12 cellular contexts compared by ENCODE assay signal in the genomic region with DNA sequence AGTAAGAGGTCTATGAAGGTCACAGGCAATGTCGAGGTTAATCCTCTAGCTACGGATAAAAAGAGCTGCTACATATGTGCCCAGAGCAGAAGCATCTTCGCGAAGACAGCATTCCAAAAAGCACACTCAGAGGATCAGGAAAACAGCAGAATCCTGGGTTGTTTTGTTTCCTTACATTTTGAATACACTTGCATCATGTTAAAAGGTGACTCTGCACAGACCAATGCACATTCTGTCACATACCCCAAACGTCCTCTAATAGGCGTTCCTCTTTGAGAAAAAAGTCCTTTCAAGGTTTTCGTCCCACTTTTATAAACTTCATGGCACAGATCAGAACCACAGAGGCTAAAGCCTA. TPM values are rescaled to one million over a fixed set of nuclear protein-coding genes. Genes with fewer than 3 reads are reported as not detected.
DNase-seq lines count a peak whose midpoint lies in the region; ATAC-seq, FAIRE-seq and TF ChIP-seq lines count a peak whose summit lies in the region.
"Had no signal": no experiment of that assay in that cellular context is flagged by ENCODE, and none has a peak within 500 bp of the region (broad histone marks: within the 10 kb centered on the region; RNA-seq: fewer than 3 reads in every experiment).

No MANE protein-coding gene starts in this region.

- POLR2A ChIA-PET in PC-3 (lab: Charles Lee; ENCODE audit: unreplicated experiment): no interaction called here

- H3K9me2 ChIP-seq in PC-3 (replicated peaks; ENCODE audit: low read length): no peaks in the 10 kb centered on the region

- intact Hi-C loops in body of pancreas (cut with DNase I) (no loop called here), PC-3 (cut with micrococcal nuclease) (no loop called here)

- peak overlapping the region; percentile 94 for H3K27ac ChIP-seq in HUES48 (ENCODE audit: low read depth, low read length)
- H3K27ac ChIP-seq in body of pancreas: peak overlapping the region; percentile 46 to 79 (median 62)
- H3K27ac ChIP-seq in keratinocyte (ENCODE audit: control insufficient read depth, insufficient read depth, low read length): peak overlapping the region; percentile 58
- peak overlapping the region; percentile 96 for H3K27ac ChIP-seq in smooth muscle cell (ENCODE audit: low read depth)
- H3K27ac ChIP-seq in PC-3 (ENCODE audit: low read length): no peak overlapping the region

- no peak for TF ChIP-seq CTCF in body of pancreas (IDR thresholded peaks at IDR 0.05)
- TF ChIP-seq CTCF in keratinocyte (optimal IDR thresholded peaks at IDR 0.05 in 1 of 3, IDR thresholded peaks at IDR 0.05 in 1 of 3, conservative IDR thresholded peaks at IDR 0.05 in 1 of 3; ENCODE audit: extremely low read depth in 1 of 3, insufficient read depth in 2 of 3, low read length in 3 of 3): no peak
- no peak for TF ChIP-seq CTCF in smooth muscle cell (IDR thresholded peaks at IDR 0.05; ENCODE audit: borderline replicate concordance, insufficient read depth, poor library complexity, severe bottlenecking)
- no peak for TF ChIP-seq CTCF in PC-3 (conservative IDR thresholded peaks at IDR 0.05; ENCODE audit: low read depth, low read length)

- BruUV-seq in PC-3 (replicated peaks; lab: Mats Ljungman, UMichigan): no TSS peak

- H3K79me2 ChIP-seq in keratinocyte (ENCODE audit: control insufficient read depth, insufficient read depth, low read length) (peaks cover 84% of the 10 kb centered on the region), smooth muscle cell (ENCODE audit: low read depth) (peaks cover 91% of the 10 kb centered on the region), PC-3 (ENCODE audit: low read length) (peaks cover 91% of the 10 kb centered on the region)

- H4K20me1 ChIP-seq in keratinocyte (ENCODE audit: control insufficient read depth, extremely low read depth, insufficient read depth, low read length) (no peaks in the 10 kb centered on the region), smooth muscle cell (ENCODE audit: low read depth) (peaks cover 87% of the 10 kb centered on the region), PC-3 (ENCODE audit: low read length) (peaks cover 38% of the 10 kb centered on the region; the same call in 1 of the 2 replicates)

- H3K36me3 ChIP-seq in HUES48 (ENCODE audit: control insufficient read depth, insufficient read depth, low read length) (no peaks in the 10 kb centered on the region), body of pancreas (replicated peaks in 1 of 2; ENCODE audit: insufficient read depth in 1 of 2, low read depth in 2 of 2) (peaks cover 0 to 2% of the 10 kb centered on the region in 2 donors), keratinocyte (ENCODE audit: control insufficient read depth in 2 of 2, extremely low read depth in 1 of 2, insufficient read depth in 2 of 2, low read length in 2 of 2) (peaks cover 5 to 9% of the 10 kb centered on the region in 2 experiments), smooth muscle cell (ENCODE audit: low read depth) (no peaks in the 10 kb centered on the region), PC-3 (ENCODE audit: low read depth, low read length) (peaks cover 5% of the 10 kb centered on the region; the same call in 1 of the 2 replicates)

- H2AFZ ChIP-seq in keratinocyte (ENCODE audit: control insufficient read depth, low read length): peak overlapping the region; percentile 23
- no peak overlapping the region for H2AFZ ChIP-seq in smooth muscle cell (ENCODE audit: low read depth)
- H2AFZ ChIP-seq in PC-3 (ENCODE audit: low read length): no peak overlapping the region

- no peak for DNase-seq in body of pancreas
- DNase-seq in keratinocyte (ENCODE audit: low read depth, low spot score): no peak
- DNase-seq in smooth muscle cell (lab: John Stamatoyannopoulos, UW; ENCODE audit: unreplicated experiment): no peak
- no peak for DNase-seq in GM12892 (ENCODE audit: insufficient read length)
- DNase-seq in activated naive CD4-positive, alpha-beta T cell (lab: John Stamatoyannopoulos, UW): no peak
- DNase-seq in activated CD4-positive, CD25-positive, alpha-beta regulatory T cell treated with anti-CD3 and anti-CD28 coated beads, Interleukin-2, amount 50 U/mL, for 72 hours: no peak
- DNase-seq in PC-3: no peak
- DNase-seq: activated effector memory CD4-positive, alpha-beta T cell treated with Interleukin-2 at 50 U/mL for 16 hours; NCI-H146; T-helper 17 cell had no signal

- no peaks in the 10 kb centered on the region for H3K27me3 ChIP-seq in HUES48 (ENCODE audit: control insufficient read depth, insufficient read depth, low read length)
- H3K27me3 ChIP-seq in body of pancreas: no peaks in the 10 kb centered on the region
- H3K27me3 ChIP-seq in keratinocyte (ENCODE audit: control insufficient read depth, extremely low read depth, insufficient read depth, low read length): no peaks in the 10 kb centered on the region
- no peaks in the 10 kb centered on the region for H3K27me3 ChIP-seq in smooth muscle cell (ENCODE audit: low read depth)
- no peaks in the 10 kb centered on the region for H3K27me3 ChIP-seq in PC-3 (ENCODE audit: low read length)

- H3F3A ChIP-seq in smooth muscle cell (ENCODE audit: low read depth) (peaks cover 47% of the 10 kb centered on the region), PC-3 (ENCODE audit: low read length, unreplicated experiment) (no peaks in the 10 kb centered on the region)

- WGBS in body of pancreas, 2 donors: 39 to 52% methylated on average over 7 of the region's 7 CpGs
- 16% methylated on average over 7 of the region's 7 CpGs for WGBS in smooth muscle cell (ENCODE audit: low lambda C conversion rate)

- TF ChIP-seq POLR2A in body of pancreas (IDR thresholded peaks at IDR 0.05) (no peak), GM12892 (IDR thresholded peaks at IDR 0.05; ENCODE audit: low read depth, low read length) (no peak)

- H3K4me3 ChIP-seq in HUES48 (ENCODE audit: low read depth, low read length): peak overlapping the region; percentile 17; the same call in 1 of the 2 replicates
- H3K4me3 ChIP-seq in body of pancreas: no peak overlapping the region
- no peak overlapping the region for H3K4me3 ChIP-seq in keratinocyte (ENCODE audit: control insufficient read depth in 2 of 3, extremely low read depth in 1 of 3, insufficient read depth in 2 of 3, low read depth in 1 of 3, low read length in 3 of 3)
- no peak overlapping the region for H3K4me3 ChIP-seq in smooth muscle cell
- no peak overlapping the region for H3K4me3 ChIP-seq in PC-3 (ENCODE audit: low read length)

- H3K9ac ChIP-seq in HUES48 (ENCODE audit: low read depth, low read length): peak overlapping the region; percentile 69
- peak overlapping the region; percentile 44 for H3K9ac ChIP-seq in keratinocyte (ENCODE audit: control insufficient read depth, extremely low read depth, insufficient read depth, low read length)
- peak overlapping the region; percentile 63 for H3K9ac ChIP-seq in smooth muscle cell (ENCODE audit: low read depth)
- H3K9ac ChIP-seq in PC-3 (ENCODE audit: low read length): no peak overlapping the region

- peaks cover 10% of the 10 kb centered on the region for H3K9me1 ChIP-seq in keratinocyte (ENCODE audit: control insufficient read depth, extremely low read depth, insufficient read depth, low read length)

- dilution Hi-C loops in keratinocyte (cut with MboI; ENCODE audit: extremely low pct_ligation_motif_present, low sequenced_read_pairs): no loop called here

- H3K9me3 ChIP-seq in HUES48 (ENCODE audit: control insufficient read depth, insufficient read depth, low read length) (no peaks in the 10 kb centered on the region), body of pancreas (no peaks in the 10 kb centered on the region), keratinocyte (ENCODE audit: control insufficient read depth, low read depth, low read length) (no peaks in the 10 kb centered on the region), smooth muscle cell (replicated peaks; ENCODE audit: low read depth) (no peaks in the 10 kb centered on the region), PC-3 (ENCODE audit: low read length) (no peaks in the 10 kb centered on the region)

- FAIRE-seq in keratinocyte (lab: Jason Lieb, UNC): peak; percentile 49
- FAIRE-seq in GM12892 (lab: Jason Lieb, UNC): no peak
- FAIRE-seq: GM19239 had no signal

- no peak for ATAC-seq in body of pancreas
- no peak for ATAC-seq in PC-3
- ATAC-seq: T-helper 17 cell had no signal

- CTCF ChIA-PET in PC-3 (lab: Charles Lee): no interaction called here

- peaks cover 55% of the 10 kb centered on the region for H3K4me1 ChIP-seq in HUES48 (ENCODE audit: control insufficient read depth, insufficient read depth, low read length)
- H3K4me1 ChIP-seq in body of pancreas: peaks cover 52% of the 10 kb centered on the region
- peaks cover 28% of the 10 kb centered on the region for H3K4me1 ChIP-seq in keratinocyte (ENCODE audit: control insufficient read depth, extremely low read depth, insufficient read depth, low read length)
- peaks cover 57% of the 10 kb centered on the region for H3K4me1 ChIP-seq in smooth muscle cell (ENCODE audit: low read depth)
- H3K4me1 ChIP-seq in PC-3 (ENCODE audit: insufficient read depth, low read length): peaks cover 10% of the 10 kb centered on the region; the same call in 1 of the 2 replicates

- H3K4me2 ChIP-seq in keratinocyte (ENCODE audit: control insufficient read depth, extremely low read depth, insufficient read depth, low read depth, low read length) (peak overlapping the region; percentile 71), smooth muscle cell (peak overlapping the region; percentile 73), PC-3 (ENCODE audit: low read length) (no peak overlapping the region)

RNA-seq across cellular contexts. Expression of a gene that starts 52.7 kb away (rescaled TPM):
- total RNA-seq in body of pancreas (10 to 100 TPM; 66.4 to 91.0 TPM), smooth muscle cell (109 and 149 TPM in 2 replicates), PC-3 (2014; rRNA removed) (40.5 and 46.3 TPM in 2 replicates)
- polyA plus RNA-seq in keratinocyte (28.5 to 51.6 TPM (median 32.6 TPM) in 3 replicates), smooth muscle cell (64.3 and 72.0 TPM in 2 replicates)
- 25.2 TPM for polyA plus RNA-seq in keratinocyte (2011; ENCODE audit: low read depth)
- polyA plus RNA-seq in keratinocyte (2011; cell fraction: cytosol; rRNA removed): 30.9 and 43.1 TPM in 2 replicates
- 46.0 and 73.6 TPM in 2 replicates for polyA plus RNA-seq in keratinocyte (2011; cell fraction: nucleus; rRNA removed)
- polyA plus RNA-seq in keratinocyte (2012; ENCODE audit: low replicate concordance): 21.2 and 26.3 TPM in 2 replicates
- 27.6 to 36.2 TPM (median 28.9 TPM) in 3 replicates for polyA minus RNA-seq in keratinocyte
- polyA minus RNA-seq in keratinocyte (2011; cell fraction: cytosol; rRNA and poly(A)+ RNA removed): 58.3 TPM
- 37.0 and 50.0 TPM in 2 replicates for polyA minus RNA-seq in keratinocyte (2011; cell fraction: nucleus; rRNA and poly(A)+ RNA removed)
- 36.5 TPM for polyA plus RNA-seq in GM12892 (2012; ENCODE audit: missing spikeins)
